10 cellular contexts compared by ENCODE assay signal in genomic region chr19:868458-869244, GRCh38. TPM values are rescaled to one million over a fixed set of nuclear protein-coding genes. Genes with fewer than 3 reads are reported as not detected.
DNase-seq lines count a peak whose midpoint lies in the region; ATAC-seq, FAIRE-seq and TF ChIP-seq lines count a peak whose summit lies in the region.
"Had no signal": no experiment of that assay in that cellular context is flagged by ENCODE, and none has a peak within 500 bp of the region (broad histone marks: within the 10 kb centered on the region; RNA-seq: fewer than 3 reads in every experiment).

No MANE protein-coding gene starts in this region.

- TF ChIP-seq RAD21 in K562 (CRISPR knock-in tag; conservative IDR thresholded peaks at IDR 0.05 in 1 of 2, IDR thresholded peaks at IDR 0.05 in 1 of 2), result no peak

- intact Hi-C loops in A673 (cut with micrococcal nuclease; ENCODE audit: unreplicated experiment), result loop anchor here (10.0 kb wide), 1 partner anchor 376 kb away; the partner anchor contains the start of genes ATP5F1D and MIDN
- intact Hi-C loops in K562 (cut with micrococcal nuclease), result no loop called here

- no peaks in the 10 kb centered on the region for H3K9me3 ChIP-seq in A673 (ENCODE audit: low read depth, low read length, poor library complexity, severe bottlenecking)
- H3K9me3 ChIP-seq in K562 (replicated peaks; ENCODE audit: control insufficient read depth, insufficient read depth, low read depth, low read length), result no peaks in the 10 kb centered on the region
- H3K9me3 ChIP-seq in neuronal stem cell (replicated peaks in 1 of 2; ENCODE audit: control insufficient read depth in 2 of 2, insufficient read depth in 1 of 2, low read depth in 1 of 2, low read length in 2 of 2), result no peaks in the 10 kb centered on the region

- H3K4ac ChIP-seq in neuronal stem cell (ENCODE audit: low read length), result no peak overlapping the region

- no peak overlapping the region for H3K18ac ChIP-seq in neuronal stem cell (ENCODE audit: low read length)

- no peaks in the 10 kb centered on the region; the same call in 1 of the 2 replicates for H4K20me1 ChIP-seq in K562 (replicated peaks; ENCODE audit: control insufficient read depth, insufficient read depth, low read length)

- H3K79me1 ChIP-seq in neuronal stem cell (ENCODE audit: low read depth, low read length), result peaks cover 4% of the 10 kb centered on the region

- TF ChIP-seq POLR2A in K562 (conservative IDR thresholded peaks at IDR 0.05), result peak; percentile 67

- no peak overlapping the region for H2BK15ac ChIP-seq in neuronal stem cell (ENCODE audit: low read length)

- 93% methylated on average over 22 of the region's 34 CpGs for WGBS in K562 (ENCODE audit: insufficient coverage, low coverage, missing lambda C conversion rate)
- WGBS in neuronal stem cell (ENCODE audit: extremely low coverage in 2 of 2, insufficient read length in 2 of 2, insufficient replicate concordance in 1 of 2), 2 donors, result no CpG with 5 or more reads among the region's 34 CpGs

- peak overlapping the region; percentile 82 for H4K8ac ChIP-seq in neuronal stem cell (ENCODE audit: low read depth, low read length)

- BruUV-seq in A673 (replicated peaks; lab: Mats Ljungman, UMichigan), result no TSS peak
- no TSS peak for BruUV-seq in K562 (replicated peaks; lab: Mats Ljungman, UMichigan)

- H2AK5ac ChIP-seq in neuronal stem cell (ENCODE audit: low read depth, low read length), result no peak overlapping the region

- H3K27ac ChIP-seq in A673 (ENCODE audit: low read depth, low read length, poor library complexity, severe bottlenecking), result peak overlapping the region; percentile 67
- peak overlapping the region; percentile 40; the same call in 1 of the 3 replicates for H3K27ac ChIP-seq in K562 (ENCODE audit: extremely low read depth, low read depth, low read length)
- no peak overlapping the region for H3K27ac ChIP-seq in neuronal stem cell (replicated peaks; ENCODE audit: low read length)

- in situ Hi-C loops in K562 (cut with MboI), result no loop called here

- CTCF ChIA-PET in A673 (lab: Charles Lee) (no interaction called here), K562 (lab: Yijun Ruan, JAX; ENCODE audit: low intra/inter-chr PET ratio) (no interaction called here)

- peaks cover 4% of the 10 kb centered on the region; the same call in 2 of the 3 replicates for H3K79me2 ChIP-seq in K562 (ENCODE audit: control insufficient read depth, insufficient read depth, low read length)

- H2BK5ac ChIP-seq in neuronal stem cell (ENCODE audit: low read length), result no peak overlapping the region

- H3K36me3 ChIP-seq in A673 (ENCODE audit: insufficient read depth, low read length, poor library complexity, severe bottlenecking) (peaks cover 26% of the 10 kb centered on the region), K562 (ENCODE audit: control insufficient read depth, insufficient read depth, low read length) (peaks cover 71% of the 10 kb centered on the region; the same call in 2 of the 3 replicates), neuronal stem cell (replicated peaks in 1 of 2; ENCODE audit: control insufficient read depth in 2 of 2, insufficient read depth in 2 of 2, low read length in 2 of 2) (peaks cover 26 to 51% of the 10 kb centered on the region in 2 donors)

- no peak for FAIRE-seq in K562 (lab: Jason Lieb, UNC)

- H2AFZ ChIP-seq in K562 (ENCODE audit: low read depth, low read length) (no peak overlapping the region), neuronal stem cell (ENCODE audit: low read length) (no peak overlapping the region)

- no peak overlapping the region for H3K4me3 ChIP-seq in A673 (ENCODE audit: low read depth, low read length, poor library complexity, severe bottlenecking)
- no peak overlapping the region for H3K4me3 ChIP-seq in K562
- H3K4me3 ChIP-seq in neuronal stem cell (ENCODE audit: low read length in 2 of 2), result no peak overlapping the region

- H3K23ac ChIP-seq in neuronal stem cell (ENCODE audit: low read depth, low read length, poor library complexity), result peak overlapping the region; percentile 91

- H2BK120ac ChIP-seq in neuronal stem cell (ENCODE audit: low read depth, low read length), result no peak overlapping the region

- no peak overlapping the region for H2BK12ac ChIP-seq in neuronal stem cell (ENCODE audit: low read length)

- no peak overlapping the region for H4K91ac ChIP-seq in neuronal stem cell (ENCODE audit: low read depth, low read length, poor library complexity)

- H3K4me1 ChIP-seq in A673 (ENCODE audit: insufficient read depth, low read length, poor library complexity, severe bottlenecking), result peaks cover 60% of the 10 kb centered on the region
- H3K4me1 ChIP-seq in K562 (replicated peaks in 1 of 2; ENCODE audit: control insufficient read depth in 2 of 2, insufficient read depth in 2 of 2, low read length in 2 of 2), result peaks cover 21 to 76% of the 10 kb centered on the region in 2 experiments
- peaks cover 0 to 5% of the 10 kb centered on the region in 2 donors for H3K4me1 ChIP-seq in neuronal stem cell (ENCODE audit: control insufficient read depth in 2 of 2, insufficient read depth in 1 of 2, low read depth in 1 of 2, low read length in 2 of 2)

- DNase-seq in A673 (ENCODE audit: low spot score) (no peak), K562 (ENCODE audit: extremely low read depth in 1 of 4, low spot score in 3 of 4) (no peak), neuronal stem cell (ENCODE audit: low spot score) (no peak), hypothalamus (lab: John Stamatoyannopoulos, UW) (no peak), T1000 (lab: John Stamatoyannopoulos, UW) (no peak)
- DNase-seq: NCI-H524 had no signal

- no peak for ATAC-seq in K562
- no peak for ATAC-seq in HG02610 (IDR thresholded peaks at IDR 0.05; ENCODE audit: unreplicated experiment)
- ATAC-seq: activated CD4-positive, CD25-positive, alpha-beta regulatory T cell treated with anti-CD3 and anti-CD28 coated beads, Interleukin-2, amount 50 U/mL, for 24 hours had no signal

- TF ChIP-seq CTCF in A673 (conservative IDR thresholded peaks at IDR 0.05; ENCODE audit: low read depth, low read length), result no peak
- TF ChIP-seq CTCF in K562 (IDR thresholded peaks at IDR 0.05 in 2 of 3, conservative IDR thresholded peaks at IDR 0.05 in 1 of 3; ENCODE audit: insufficient read depth in 2 of 3, low read depth in 1 of 3, low read length in 3 of 3), result no peak

- peak overlapping the region in 1 of 2 experiments; percentile 64; a peak in 2 of 4 replicates for H3K9ac ChIP-seq in K562 (ENCODE audit: insufficient read depth in 1 of 2, low read depth in 2 of 2, low read length in 2 of 2)
- H3K9ac ChIP-seq in neuronal stem cell (ENCODE audit: low read depth, low read length, poor library complexity), result no peak overlapping the region

- H3K14ac ChIP-seq in neuronal stem cell (ENCODE audit: low read length), result no peak overlapping the region

- H3K4me2 ChIP-seq in K562 (ENCODE audit: insufficient read depth, low read length), result no peak overlapping the region
- H3K4me2 ChIP-seq in neuronal stem cell (ENCODE audit: insufficient read depth, low read length, poor library complexity, severe bottlenecking), result no peak overlapping the region

- no peak for TF ChIP-seq EP300 in K562 (IDR thresholded peaks at IDR 0.05; ENCODE audit: low read length)

- POLR2A ChIA-PET in A673 (lab: Charles Lee; ENCODE audit: low non-redundant PET), result no interaction called here
- POLR2A ChIA-PET in K562 (lab: Yijun Ruan, JAX), result no interaction called here

- no peaks in the 10 kb centered on the region for H3K9me1 ChIP-seq in K562 (ENCODE audit: control insufficient read depth, insufficient read depth, low read length)

- H3K27me3 ChIP-seq in A673 (replicated peaks; ENCODE audit: insufficient read depth, low read depth, low read length, poor library complexity) (no peaks in the 10 kb centered on the region), K562 (ENCODE audit: control insufficient read depth in 2 of 2, insufficient read depth in 2 of 2, low read length in 2 of 2) (no peaks in the 10 kb centered on the region), neuronal stem cell (ENCODE audit: control insufficient read depth in 3 of 3, insufficient read depth in 3 of 3, low read depth in 1 of 3, low read length in 3 of 3) (no peaks in the 10 kb centered on the region)

RNA-seq across cellular contexts. Expression of gene CFD, which starts 9.2 kb away (rescaled TPM):
- 1.1 and 1.4 TPM in 2 replicates for total RNA-seq in A673 (2021)
- total RNA-seq in K562 (2011; cell fraction: chromatin; rRNA removed; ENCODE audit: low replicate concordance), result 11.2 and 25.3 TPM in 2 replicates
- total RNA-seq in K562 (2011; cell fraction: nucleolus; rRNA removed), result 23.0 and 26.8 TPM in 2 replicates
- 13.6 and 23.8 TPM in 2 replicates for total RNA-seq in K562 (2011; cell fraction: nucleoplasm; rRNA removed)
- 59.4 and 80.2 TPM in 2 replicates for total RNA-seq in K562 (2014; rRNA removed)
- 3.1 TPM in 2 replicates for total RNA-seq in K562 (2014; rRNA removed; fragmentation: Illumina TruSeq; extraction: Trizol)
- 7.6 and 9.6 TPM in 2 replicates for total RNA-seq in K562 (2015; rRNA removed; fragmentation: Illumina TruSeq; extraction: Trizol)
- 49.3 and 50.9 TPM in 2 replicates for total RNA-seq in K562 (2021)
- polyA plus RNA-seq in K562 (2011; rRNA removed), result 8.5 and 12.1 TPM in 2 replicates
- 26.8 and 158 TPM in 2 replicates for polyA plus RNA-seq in K562 (2011; cell fraction: cytosol; rRNA removed)
- polyA plus RNA-seq in K562 (2011; cell fraction: nucleus; rRNA removed), result 8.1 and 19.5 TPM in 2 replicates
- polyA plus RNA-seq in K562 (2012), result 35.9 and 45.0 TPM in 2 replicates
- 2.6 and 3.6 TPM in 2 replicates for polyA plus RNA-seq in K562 (2014; fragmentation: Illumina TruSeq; extraction: Trizol)
- polyA plus RNA-seq in K562 (2014; fragmentation: Nextera tagmentation; extraction: Ambion mirVana), result under 1 TPM; 0.52 to 0.63 TPM
- 52.0 and 54.1 TPM in 2 replicates for polyA plus RNA-seq in K562 (2014; rRNA removed)
- 1.4 and 2.4 TPM in 2 replicates for polyA minus RNA-seq in K562 (2011; rRNA and poly(A)+ RNA removed)
- 20.8 and 31.8 TPM in 2 replicates for polyA minus RNA-seq in K562 (2011; cell fraction: cytosol; rRNA and poly(A)+ RNA removed)
- 6.1 and 7.4 TPM in 2 replicates for polyA minus RNA-seq in K562 (2011; cell fraction: nucleus; rRNA and poly(A)+ RNA removed)
- 0.18 TPM for polyA plus RNA-seq in neuronal stem cell (2013, experiment 1 of 2)
- polyA plus RNA-seq in neuronal stem cell (2013, experiment 2 of 2), result 0.14 TPM

RNA-seq across cellular contexts. Expression of gene ELANE, which starts 16.5 kb away (rescaled TPM):
- total RNA-seq in A673 (2021) (not detected in 2 replicates), K562 (2014; rRNA removed) (0.37 TPM in 1 of 2 replicates, not detected in the other), K562 (2014; rRNA removed; fragmentation: Illumina TruSeq; extraction: Trizol) (not detected in 2 replicates), K562 (2015; rRNA removed; fragmentation: Illumina TruSeq; extraction: Trizol) (not detected in 2 replicates), K562 (2021) (not detected in 2 replicates)
- not detected in 2 replicates for total RNA-seq in K562 (2011; cell fraction: chromatin; rRNA removed; ENCODE audit: low replicate concordance)
- not detected in 2 replicates for total RNA-seq in K562 (2011; cell fraction: nucleolus; rRNA removed)
- total RNA-seq in K562 (2011; cell fraction: nucleoplasm; rRNA removed), result not detected in 2 replicates
- polyA plus RNA-seq in K562 (2011; rRNA removed) (not detected in 2 replicates), K562 (2014; fragmentation: Illumina TruSeq; extraction: Trizol) (not detected in 2 replicates), K562 (2014; fragmentation: Nextera tagmentation; extraction: Ambion mirVana) (not detected), K562 (2014; rRNA removed) (not detected in 2 replicates)
- polyA plus RNA-seq in K562 (2011; cell fraction: cytosol; rRNA removed), result not detected in 2 replicates
- polyA plus RNA-seq in K562 (2011; cell fraction: nucleus; rRNA removed), result not detected in 2 replicates
- not detected in 2 replicates for polyA plus RNA-seq in K562 (2012)
- not detected in 2 replicates for polyA minus RNA-seq in K562 (2011; rRNA and poly(A)+ RNA removed)
- polyA minus RNA-seq in K562 (2011; cell fraction: cytosol; rRNA and poly(A)+ RNA removed), result not detected in 2 replicates
- not detected in 2 replicates for polyA minus RNA-seq in K562 (2011; cell fraction: nucleus; rRNA and poly(A)+ RNA removed)
- not detected for polyA plus RNA-seq in neuronal stem cell (2013, experiment 1 of 2)
- polyA plus RNA-seq in neuronal stem cell (2013, experiment 2 of 2), result not detected
- total RNA-seq: lung microvascular endothelial cell, pulmonary artery endothelial cell had no signal

RNA-seq across cellular contexts. Expression of gene MED16, which starts 24.3 kb away (rescaled TPM):
- total RNA-seq in A673 (2021), result 83.0 and 86.3 TPM in 2 replicates
- 28.6 and 108 TPM in 2 replicates for total RNA-seq in K562 (2011; cell fraction: chromatin; rRNA removed; ENCODE audit: low replicate concordance)
- 71.0 and 80.0 TPM in 2 replicates for total RNA-seq in K562 (2011; cell fraction: nucleolus; rRNA removed)
- total RNA-seq in K562 (2011; cell fraction: nucleoplasm; rRNA removed), result 33.8 and 41.3 TPM in 2 replicates
- 15.6 and 22.1 TPM in 2 replicates for total RNA-seq in K562 (2014; rRNA removed)
- 1.2 and 1.8 TPM in 2 replicates for total RNA-seq in K562 (2014; rRNA removed; fragmentation: Illumina TruSeq; extraction: Trizol)
- 8.6 and 9.3 TPM in 2 replicates for total RNA-seq in K562 (2015; rRNA removed; fragmentation: Illumina TruSeq; extraction: Trizol)
- 59.6 and 59.9 TPM in 2 replicates for total RNA-seq in K562 (2021)
- 10.3 and 26.2 TPM in 2 replicates for polyA plus RNA-seq in K562 (2011; rRNA removed)
- polyA plus RNA-seq in K562 (2011; cell fraction: cytosol; rRNA removed), result 36.6 and 87.3 TPM in 2 replicates
- 34.7 and 60.1 TPM in 2 replicates for polyA plus RNA-seq in K562 (2011; cell fraction: nucleus; rRNA removed)
- 34.1 and 52.5 TPM in 2 replicates for polyA plus RNA-seq in K562 (2012)
- 7.1 and 20.0 TPM in 2 replicates for polyA plus RNA-seq in K562 (2014; fragmentation: Illumina TruSeq; extraction: Trizol)
- 1 to 10 TPM in 1 of 2 experiments, under 1 TPM in 1; 0.89 to 1.3 TPM for polyA plus RNA-seq in K562 (2014; fragmentation: Nextera tagmentation; extraction: Ambion mirVana)
- polyA plus RNA-seq in K562 (2014; rRNA removed), result 21.2 and 30.2 TPM in 2 replicates
- polyA minus RNA-seq in K562 (2011; rRNA and poly(A)+ RNA removed), result 10.3 and 15.6 TPM in 2 replicates
- polyA minus RNA-seq in K562 (2011; cell fraction: cytosol; rRNA and poly(A)+ RNA removed), result 72.1 and 84.4 TPM in 2 replicates
- 33.7 and 37.4 TPM in 2 replicates for polyA minus RNA-seq in K562 (2011; cell fraction: nucleus; rRNA and poly(A)+ RNA removed)
- 33.3 TPM for polyA plus RNA-seq in neuronal stem cell (2013, experiment 1 of 2)
- 32.9 TPM for polyA plus RNA-seq in neuronal stem cell (2013, experiment 2 of 2)

RNA-seq across cellular contexts. Expression of gene RNU6-9, which starts 24.6 kb away (rescaled TPM):
- total RNA-seq in A673 (2021) (not detected in 2 replicates), K562 (2014; rRNA removed) (not detected in 2 replicates), K562 (2014; rRNA removed; fragmentation: Illumina TruSeq; extraction: Trizol) (not detected in 2 replicates), K562 (2015; rRNA removed; fragmentation: Illumina TruSeq; extraction: Trizol) (not detected in 2 replicates), K562 (2021) (not detected in 2 replicates)
- not detected in 2 replicates for total RNA-seq in K562 (2011; cell fraction: chromatin; rRNA removed; ENCODE audit: low replicate concordance)
- total RNA-seq in K562 (2011; cell fraction: nucleolus; rRNA removed), result not detected in 2 replicates
- total RNA-seq in K562 (2011; cell fraction: nucleoplasm; rRNA removed), result not detected in 2 replicates
- polyA plus RNA-seq in K562 (2011; rRNA removed) (not detected in 2 replicates), K562 (2014; fragmentation: Illumina TruSeq; extraction: Trizol) (not detected in 2 replicates), K562 (2014; fragmentation: Nextera tagmentation; extraction: Ambion mirVana) (not detected), K562 (2014; rRNA removed) (not detected in 2 replicates)
- not detected in 2 replicates for polyA plus RNA-seq in K562 (2011; cell fraction: cytosol; rRNA removed)
- polyA plus RNA-seq in K562 (2011; cell fraction: nucleus; rRNA removed), result not detected in 2 replicates
- not detected in 2 replicates for polyA plus RNA-seq in K562 (2012)
- polyA minus RNA-seq in K562 (2011; rRNA and poly(A)+ RNA removed), result under 0.01 TPM in 2 replicates
- polyA minus RNA-seq in K562 (2011; cell fraction: cytosol; rRNA and poly(A)+ RNA removed), result 667 TPM in 1 of 2 replicates, not detected in the other
- polyA minus RNA-seq in K562 (2011; cell fraction: nucleus; rRNA and poly(A)+ RNA removed), result under 0.01 TPM in 1 of 2 replicates, not detected in the other
- polyA plus RNA-seq in neuronal stem cell (2013, experiment 1 of 2), result not detected
- not detected for polyA plus RNA-seq in neuronal stem cell (2013, experiment 2 of 2)
- total RNA-seq: lung microvascular endothelial cell, pulmonary artery endothelial cell had no signal

RNA-seq across cellular contexts. Expression of gene PRTN3, which starts 27.9 kb away (rescaled TPM):
- total RNA-seq in A673 (2021), result not detected in 2 replicates
- total RNA-seq in K562 (2011; cell fraction: chromatin; rRNA removed; ENCODE audit: low replicate concordance), result not detected in 2 replicates
- total RNA-seq in K562 (2011; cell fraction: nucleolus; rRNA removed), result 0.50 TPM in 1 of 2 replicates, not detected in the other
- 0.37 TPM in 1 of 2 replicates, not detected in the other for total RNA-seq in K562 (2011; cell fraction: nucleoplasm; rRNA removed)
- total RNA-seq in K562 (2014; rRNA removed), result 0.14 and 0.69 TPM in 2 replicates
- 0.19 TPM in 1 of 2 replicates, not detected in the other for total RNA-seq in K562 (2014; rRNA removed; fragmentation: Illumina TruSeq; extraction: Trizol)
- total RNA-seq in K562 (2015; rRNA removed; fragmentation: Illumina TruSeq; extraction: Trizol), result 0.36 and 0.41 TPM in 2 replicates
- total RNA-seq in K562 (2021), result 0.60 and 0.86 TPM in 2 replicates
- 0.60 and 1.4 TPM in 2 replicates for polyA plus RNA-seq in K562 (2011; rRNA removed)
- polyA plus RNA-seq in K562 (2011; cell fraction: cytosol; rRNA removed), result 3.3 and 5.8 TPM in 2 replicates
- 1.3 and 1.6 TPM in 2 replicates for polyA plus RNA-seq in K562 (2011; cell fraction: nucleus; rRNA removed)
- polyA plus RNA-seq in K562 (2012), result 0.55 and 1.3 TPM in 2 replicates
- 0.25 and 0.43 TPM in 2 replicates for polyA plus RNA-seq in K562 (2014; fragmentation: Illumina TruSeq; extraction: Trizol)
- not detected for polyA plus RNA-seq in K562 (2014; fragmentation: Nextera tagmentation; extraction: Ambion mirVana)
- 0.50 TPM in 1 of 2 replicates, not detected in the other for polyA plus RNA-seq in K562 (2014; rRNA removed)
- polyA minus RNA-seq in K562 (2011; rRNA and poly(A)+ RNA removed), result not detected in 2 replicates
- polyA minus RNA-seq in K562 (2011; cell fraction: cytosol; rRNA and poly(A)+ RNA removed), result 1.4 TPM in 1 of 2 replicates, not detected in the other
- not detected in 2 replicates for polyA minus RNA-seq in K562 (2011; cell fraction: nucleus; rRNA and poly(A)+ RNA removed)
- polyA plus RNA-seq in neuronal stem cell (2013, experiment 1 of 2), result 1.9 TPM
- polyA plus RNA-seq in neuronal stem cell (2013, experiment 2 of 2), result 1.9 TPM
- total RNA-seq: lung microvascular endothelial cell, pulmonary artery endothelial cell had no signal
